ENCODE assay signal across 18 cellular contexts in genomic region chr20:58141496-58141895, GRCh38.
DNase-seq lines count a peak whose midpoint lies in the region; ATAC-seq, FAIRE-seq and TF ChIP-seq lines count a peak whose summit lies in the region.
"Had no signal": no experiment of that assay in that cellular context is flagged by ENCODE, and none has a peak within 500 bp of the region (broad histone marks: within the 10 kb centered on the region; RNA-seq: fewer than 3 reads in every experiment).

No MANE protein-coding gene starts in this region.

- H3K79me2 ChIP-seq in PC-9 (ENCODE audit: low read depth) (no peaks in the 10 kb centered on the region), HepG2 (ENCODE audit: insufficient read depth, low read length) (no peaks in the 10 kb centered on the region)

- BruUV-seq in PC-9 (replicated peaks; lab: Mats Ljungman, UMichigan) (no TSS peak), HepG2 (replicated peaks; lab: Mats Ljungman, UMichigan) (no TSS peak)

- H3K27me3 Mint-ChIP-seq in type B pancreatic cell: peaks cover 25% of the 10 kb centered on the region

- DNase-seq in PC-9 (no peak), neuronal stem cell (ENCODE audit: low spot score) (no peak), type B pancreatic cell (ENCODE audit: extremely low spot score, unreplicated experiment) (peak; percentile 43), HepG2 (ENCODE audit: low spot score) (no peak), GM13977 (ENCODE audit: low spot score) (no peak)
- no peak for DNase-seq in activated T-cell treated with anti-CD3 and anti-CD28 coated beads, Interleukin-2, amount 50 U/mL, for 48 hours
- DNase-seq: BE2C; CD8-positive, alpha-beta T cell; DND-41; GDM1; MG63; NCI-H1105; NCI-H1694 treated with DMSO at 0.1 percent for 48 hours; NCI-H345; SHP77 treated with DMSO at 0.1 percent for 48 hours had no signal

- H3K9me3 ChIP-seq in PC-9 (ENCODE audit: insufficient read depth, low read depth) (no peaks in the 10 kb centered on the region; the same call in 1 of the 2 replicates), neuronal stem cell (replicated peaks in 1 of 2; ENCODE audit: control insufficient read depth in 2 of 2, insufficient read depth in 1 of 2, low read depth in 1 of 2, low read length in 2 of 2) (peaks cover 0 to 2% of the 10 kb centered on the region in 2 donors), HepG2 (ENCODE audit: low read length) (no peaks in the 10 kb centered on the region)
- H3K9me3 ChIP-seq: BE2C, MG63 had no signal

- H3K4ac ChIP-seq in neuronal stem cell (ENCODE audit: low read length): no peak overlapping the region

- H2AFZ ChIP-seq in PC-9 (no peak overlapping the region), neuronal stem cell (ENCODE audit: low read length) (no peak overlapping the region), HepG2 (ENCODE audit: low read length) (no peak overlapping the region)

- H3K27me3 ChIP-seq in PC-9 (ENCODE audit: insufficient read depth, low read depth) (no peaks in the 10 kb centered on the region), neuronal stem cell (ENCODE audit: control insufficient read depth in 3 of 3, insufficient read depth in 3 of 3, low read depth in 1 of 3, low read length in 3 of 3) (peaks cover 0 to 14% (median 0%) of the 10 kb centered on the region in 3 experiments), HepG2 (ENCODE audit: control insufficient read depth in 1 of 2, insufficient read depth in 2 of 2, low read length in 2 of 2) (peaks cover 8 to 51% of the 10 kb centered on the region in 2 experiments; a peak in 3 of 5 replicates)
- H3K27me3 ChIP-seq: BE2C, MG63 had no signal

- peak overlapping the region; percentile 61 for H3K4me2 ChIP-seq in PC-9
- H3K4me2 ChIP-seq in neuronal stem cell (ENCODE audit: insufficient read depth, low read length, poor library complexity, severe bottlenecking): no peak overlapping the region
- no peak overlapping the region for H3K4me2 ChIP-seq in HepG2 (ENCODE audit: low read depth, low read length)

- H2BK5ac ChIP-seq in neuronal stem cell (ENCODE audit: low read length): peak overlapping the region; percentile 43

- H3K4me1 ChIP-seq in PC-9 (replicated peaks; ENCODE audit: insufficient read depth): peaks cover 53% of the 10 kb centered on the region
- H3K4me1 ChIP-seq in neuronal stem cell (ENCODE audit: control insufficient read depth in 2 of 2, insufficient read depth in 1 of 2, low read depth in 1 of 2, low read length in 2 of 2): no peaks in the 10 kb centered on the region
- H3K4me1 ChIP-seq in HepG2 (ENCODE audit: insufficient read depth, low read length): no peaks in the 10 kb centered on the region
- H3K4me1 ChIP-seq: BE2C had no signal

- intact Hi-C loops in PC-9 (cut with micrococcal nuclease; ENCODE audit: unreplicated experiment): no loop called here
- intact Hi-C loops in HepG2 (cut with micrococcal nuclease; ENCODE audit: unreplicated experiment): no loop called here

- POLR2A ChIA-PET in PC-9 (lab: Charles Lee; ENCODE audit: unreplicated experiment) (interaction anchor here (0.7 kb wide), 1 partner anchor 375 kb away, joined by 3 read pairs; no protein-coding TSS in a partner anchor), HepG2 (lab: Yijun Ruan, JAX) (no interaction called here)

- TF ChIP-seq EP300 in HepG2 (IDR thresholded peaks at IDR 0.05; ENCODE audit: low read depth in 2 of 2, low read length in 2 of 2) (no peak), HepG2 (CRISPR knock-in tag; IDR thresholded peaks at IDR 0.05; ENCODE audit: borderline replicate concordance) (no peak)

- no peak for TF ChIP-seq RAD21 in HepG2 (CRISPR knock-in tag; IDR thresholded peaks at IDR 0.05)

- H3K9ac ChIP-seq in neuronal stem cell (ENCODE audit: low read depth, low read length, poor library complexity) (peak overlapping the region; percentile 18), HepG2 (ENCODE audit: insufficient read depth, low read depth, low read length) (no peak overlapping the region)

- H3F3A ChIP-seq in PC-9 (ENCODE audit: insufficient read depth, low read depth): peaks cover 4% of the 10 kb centered on the region

- in situ Hi-C loops in HepG2 (cut with HindIII; ENCODE audit: extremely low pct_ligation_motif_present, low pct_unique_long_range_greater_than_20kb): no loop called here
- in situ Hi-C loops in GM13977 (cut with MboI; ENCODE audit: low pct_unique_long_range_greater_than_20kb, low sequenced_read_pairs, unreplicated experiment): no loop called here

- ATAC-seq in HepG2: no peak
- ATAC-seq: CD8-positive, alpha-beta T cell had no signal

- H2BK120ac ChIP-seq in neuronal stem cell (ENCODE audit: low read depth, low read length): no peak overlapping the region

- H3K4me1 Mint-ChIP-seq in type B pancreatic cell (ENCODE audit: unreplicated experiment): peaks cover 1% of the 10 kb centered on the region

- H3K36me3 ChIP-seq in PC-9 (ENCODE audit: low read depth) (no peaks in the 10 kb centered on the region), neuronal stem cell (replicated peaks in 1 of 2; ENCODE audit: control insufficient read depth in 2 of 2, insufficient read depth in 2 of 2, low read length in 2 of 2) (no peaks in the 10 kb centered on the region), HepG2 (replicated peaks in 1 of 2; ENCODE audit: control insufficient read depth in 1 of 2, insufficient read depth in 2 of 2, low read length in 2 of 2) (no peaks in the 10 kb centered on the region)
- H3K36me3 ChIP-seq: BE2C, MG63 had no signal

- TF ChIP-seq POLR2A in HepG2 (IDR thresholded peaks at IDR 0.05; ENCODE audit: insufficient read depth in 1 of 2, low read depth in 2 of 2, low read length in 2 of 2): no peak

- no peak overlapping the region for H3K14ac ChIP-seq in neuronal stem cell (ENCODE audit: low read length)

- H3K4me3 Mint-ChIP-seq in type B pancreatic cell: no peak overlapping the region
- H3K4me3 Mint-ChIP-seq: CD8-positive, alpha-beta T cell had no signal

- no peak overlapping the region for H2AK5ac ChIP-seq in neuronal stem cell (ENCODE audit: low read depth, low read length)

- no peak overlapping the region for H4K8ac ChIP-seq in neuronal stem cell (ENCODE audit: low read depth, low read length)

- CTCF ChIA-PET in PC-9 (lab: Charles Lee) (interaction anchor here (0.6 kb wide), 1 partner anchor 9 kb away, joined by 3 read pairs; no protein-coding TSS in a partner anchor), HepG2 (lab: Yijun Ruan, JAX; ENCODE audit: low intra/inter-chr PET ratio, low total read pairs) (no interaction called here)

- FAIRE-seq in HepG2 (lab: Jason Lieb, UNC): no peak
- FAIRE-seq: GM12892, H1 had no signal

- H3K9me3 Mint-ChIP-seq in type B pancreatic cell: peaks cover 11% of the 10 kb centered on the region
- H3K9me3 Mint-ChIP-seq: CD8-positive, alpha-beta T cell had no signal

- H2BK12ac ChIP-seq in neuronal stem cell (ENCODE audit: low read length): no peak overlapping the region

- no peak overlapping the region for H3K18ac ChIP-seq in neuronal stem cell (ENCODE audit: low read length)

- peak overlapping the region; percentile 88 for H3K27ac Mint-ChIP-seq in type B pancreatic cell
- H3K27ac Mint-ChIP-seq: CD8-positive, alpha-beta T cell had no signal

- no peaks in the 10 kb centered on the region for H3K79me1 ChIP-seq in neuronal stem cell (ENCODE audit: low read depth, low read length)

- WGBS in neuronal stem cell (ENCODE audit: extremely low coverage in 2 of 2, insufficient read length in 2 of 2, insufficient replicate concordance in 1 of 2), 2 donors: no CpG with 5 or more reads among the region's 4 CpGs
- 5% methylated on average over 4 of the region's 4 CpGs for WGBS in HepG2 (ENCODE audit: low lambda C conversion rate)

- H3K27ac ChIP-seq in PC-9 (peak overlapping the region; percentile 57), cingulate gyrus (ENCODE audit: low read depth, low read length) (peak overlapping the region; percentile 41), neuronal stem cell (replicated peaks; ENCODE audit: low read length) (no peak overlapping the region), HepG2 (ENCODE audit: extremely low read length, insufficient read depth, low read length) (no peak overlapping the region)

- no peak overlapping the region for H2BK15ac ChIP-seq in neuronal stem cell (ENCODE audit: low read length)

- H3K4me3 ChIP-seq in PC-9: no peak overlapping the region
- H3K4me3 ChIP-seq in neuronal stem cell (ENCODE audit: low read length in 2 of 2): no peak overlapping the region
- no peak overlapping the region for H3K4me3 ChIP-seq in HepG2 (replicated peaks in 1 of 3; ENCODE audit: insufficient read depth in 1 of 3, low read depth in 2 of 3, low read length in 3 of 3)
- H3K4me3 ChIP-seq: MG63 had no signal

- no peak for TF ChIP-seq CTCF in PC-9 (conservative IDR thresholded peaks at IDR 0.05)
- TF ChIP-seq CTCF in type B pancreatic cell (conservative IDR thresholded peaks at IDR 0.05): no peak
- TF ChIP-seq CTCF in HepG2 (CRISPR knock-in tag; IDR thresholded peaks at IDR 0.05): no peak
- no peak for TF ChIP-seq CTCF in GM13977 (IDR thresholded peaks at IDR 0.05; ENCODE audit: extremely low read depth, insufficient read depth, missing control alignments)

- H4K20me1 ChIP-seq in PC-9 (ENCODE audit: insufficient read depth) (no peaks in the 10 kb centered on the region), HepG2 (ENCODE audit: insufficient read depth, low read length) (no peaks in the 10 kb centered on the region)

- H3K23ac ChIP-seq in neuronal stem cell (ENCODE audit: low read depth, low read length, poor library complexity): peak overlapping the region; percentile 46

- no peaks in the 10 kb centered on the region for H3K9me2 ChIP-seq in PC-9 (ENCODE audit: insufficient read depth)

- no peaks in the 10 kb centered on the region for H3K36me3 Mint-ChIP-seq in type B pancreatic cell
- H3K36me3 Mint-ChIP-seq: CD8-positive, alpha-beta T cell had no signal

- no peak overlapping the region for H4K91ac ChIP-seq in neuronal stem cell (ENCODE audit: low read depth, low read length, poor library complexity)

TF ChIP-seq in HepG2, 621 proteins besides CTCF, POLR2A, EP300 and RAD21 (continues in another document):
- TF ChIP-seq EZH2 (conservative IDR thresholded peaks at IDR 0.05; ENCODE audit: low read depth, low read length) (no peak), FOXP1 (IDR thresholded peaks at IDR 0.05) (no peak), FOXP1 (CRISPR knock-in tag; IDR thresholded peaks at IDR 0.05) (no peak), SSRP1 (CRISPR knock-in tag; IDR thresholded peaks at IDR 0.05) (no peak), CHD2 (IDR thresholded peaks at IDR 0.05; ENCODE audit: low read depth, low read length) (no peak), SIX4 (CRISPR knock-in tag; IDR thresholded peaks at IDR 0.05) (no peak)

Comparison
In these comparisons a context has a peak if more than half of its experiments do, and no peak if none do; other contexts are left out.
1. H3K27ac ChIP-seq: peak in PC-9 (single experiment) and cingulate gyrus (single experiment); none in neuronal stem cell (single experiment) and HepG2 (single experiment).